Comparison of ENCODE assay signal across 1 cellular context in genomic region chr13:45512148-45512498, GRCh38.
TF ChIP-seq lines count a peak whose summit lies in the region.

No MANE protein-coding gene starts in this region.

TF ChIP-seq in IMR-90, 13 proteins besides CTCF, POLR2A, EP300 and RAD21:
- no peak for TF ChIP-seq CEBPB (IDR thresholded peaks at IDR 0.05; ENCODE audit: low read depth, low read length)
- no peak for TF ChIP-seq SMC3 (IDR thresholded peaks at IDR 0.05; ENCODE audit: low read depth, low read length)
- TF ChIP-seq RFX5 (IDR thresholded peaks at IDR 0.05; ENCODE audit: low read depth, low read length) = no peak
- TF ChIP-seq, protein P1, sequence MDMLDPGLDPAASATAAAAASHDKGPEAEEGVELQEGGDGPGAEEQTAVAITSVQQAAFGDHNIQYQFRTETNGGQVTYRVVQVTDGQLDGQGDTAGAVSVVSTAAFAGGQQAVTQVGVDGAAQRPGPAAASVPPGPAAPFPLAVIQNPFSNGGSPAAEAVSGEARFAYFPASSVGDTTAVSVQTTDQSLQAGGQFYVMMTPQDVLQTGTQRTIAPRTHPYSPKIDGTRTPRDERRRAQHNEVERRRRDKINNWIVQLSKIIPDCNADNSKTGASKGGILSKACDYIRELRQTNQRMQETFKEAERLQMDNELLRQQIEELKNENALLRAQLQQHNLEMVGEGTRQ (IDR thresholded peaks at IDR 0.05; ENCODE audit: low read depth, low read length) = no peak
- TF ChIP-seq BHLHE40 (IDR thresholded peaks at IDR 0.05; ENCODE audit: low read depth, low read length) = no peak
- no peak for TF ChIP-seq ELK1 (IDR thresholded peaks at IDR 0.05; ENCODE audit: borderline replicate concordance, low read depth, low read length)
- TF ChIP-seq NFE2L2 (IDR thresholded peaks at IDR 0.05; ENCODE audit: low read depth, low read length) = no peak
- no peak for TF ChIP-seq RCOR1 (IDR thresholded peaks at IDR 0.05; ENCODE audit: insufficient replicate concordance, low read length)
- no peak for TF ChIP-seq CHD1 (IDR thresholded peaks at IDR 0.05; ENCODE audit: low read depth, low read length)
- TF ChIP-seq MAZ (IDR thresholded peaks at IDR 0.05; ENCODE audit: borderline replicate concordance, low read depth, low read length) = no peak
- TF ChIP-seq FOS (IDR thresholded peaks at IDR 0.05; ENCODE audit: low read depth, low read length) = no peak
- TF ChIP-seq MXI1 (IDR thresholded peaks at IDR 0.05; ENCODE audit: borderline replicate concordance, low read depth, low read length) = no peak
- no peak for TF ChIP-seq MAFK (IDR thresholded peaks at IDR 0.05; ENCODE audit: low read depth, low read length)
